In the genomic region with DNA sequence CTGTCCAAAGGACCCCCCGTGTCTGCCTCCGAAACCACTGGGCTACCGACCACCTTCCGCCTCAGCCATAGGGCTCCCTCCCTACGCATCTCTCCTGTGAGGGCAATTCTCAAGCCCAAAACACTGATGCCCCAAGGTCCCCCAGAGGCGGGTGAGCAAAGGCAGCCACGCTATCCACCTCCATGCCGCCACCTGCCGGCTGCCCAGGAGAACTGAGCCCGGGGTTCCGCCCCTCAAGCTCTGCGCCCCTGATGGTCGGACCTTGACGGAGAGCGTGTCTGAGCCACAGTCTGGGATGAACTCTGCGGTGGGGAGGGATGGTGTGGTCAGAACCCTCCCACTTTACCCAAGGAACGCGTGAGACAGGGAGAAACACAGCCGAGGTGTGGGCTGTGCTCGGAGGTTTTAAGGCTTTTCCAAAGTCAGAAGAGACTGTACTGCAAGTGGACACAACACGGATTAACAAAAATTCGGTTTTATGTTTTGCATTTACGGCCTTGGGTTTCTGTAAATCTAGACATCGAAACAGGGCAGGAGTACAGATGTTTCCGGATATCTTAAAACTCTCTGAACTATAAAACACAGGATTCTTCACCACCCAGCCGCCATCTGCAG, we compare ENCODE assay signal across 9 cellular contexts.
DNase-seq lines count a peak whose midpoint lies in the region; ATAC-seq and TF ChIP-seq lines count a peak whose summit lies in the region.
"Had no signal": no experiment of that assay in that cellular context is flagged by ENCODE, and none has a peak within 500 bp of the region (broad histone marks: within the 10 kb centered on the region; RNA-seq: fewer than 3 reads in every experiment).

No MANE protein-coding gene starts in this region.

- H3K27me3 ChIP-seq in spleen (replicated peaks in 1 of 7): no peaks in the 10 kb centered on the region
- no peaks in the 10 kb centered on the region for H3K27me3 ChIP-seq in body of pancreas
- H3K27me3 ChIP-seq: breast epithelium had no signal

- no peaks in the 10 kb centered on the region for H3K27me3 Mint-ChIP-seq in activated CD4-positive, alpha-beta memory T cell treated with anti-CD3 and anti-CD28 coated beads for 36 hours
- peaks cover 2% of the 10 kb centered on the region for H3K27me3 Mint-ChIP-seq in activated CD4-positive, alpha-beta memory T cell treated with anti-CD3 and anti-CD28 coated beads, Interleukin-2, amount 10 ng/mL, durations not matched to agents 7 days and 5 days
- peaks cover 4% of the 10 kb centered on the region for H3K27me3 Mint-ChIP-seq in activated T-helper 2 cell treated with anti-CD3 and anti-CD28 coated beads, Interferon-gamma antibody, Interleukin-2, Interleukin-4, amounts not matched to agents 10 μg/mL and 5 μg/mL and 100 μg/mL, durations not matched to agents 14 hours and 24 hours and 36 hours (ENCODE audit: low read depth)

- H3K36me3 Mint-ChIP-seq in activated CD4-positive, alpha-beta memory T cell treated with anti-CD3 and anti-CD28 coated beads for 36 hours: peaks cover 4% of the 10 kb centered on the region
- H3K36me3 Mint-ChIP-seq in activated CD4-positive, alpha-beta memory T cell treated with anti-CD3 and anti-CD28 coated beads, Interleukin-2, amount 10 ng/mL, durations not matched to agents 7 days and 5 days (ENCODE audit: low read depth): no peaks in the 10 kb centered on the region
- no peaks in the 10 kb centered on the region for H3K36me3 Mint-ChIP-seq in activated T-helper 2 cell treated with anti-CD3 and anti-CD28 coated beads, Interferon-gamma antibody, Interleukin-2, Interleukin-4, amounts not matched to agents 10 μg/mL and 5 μg/mL and 100 μg/mL, durations not matched to agents 14 hours and 24 hours and 36 hours (ENCODE audit: low read depth)

- no peak overlapping the region for H3K27ac ChIP-seq in spleen
- H3K27ac ChIP-seq in body of pancreas: no peak overlapping the region
- H3K27ac ChIP-seq: breast epithelium had no signal

- H3K9me3 Mint-ChIP-seq in activated CD4-positive, alpha-beta memory T cell treated with anti-CD3 and anti-CD28 coated beads for 36 hours: no peaks in the 10 kb centered on the region
- H3K9me3 Mint-ChIP-seq in activated CD4-positive, alpha-beta memory T cell treated with anti-CD3 and anti-CD28 coated beads, Interleukin-2, amount 10 ng/mL, durations not matched to agents 7 days and 5 days: no peaks in the 10 kb centered on the region
- H3K9me3 Mint-ChIP-seq in activated T-helper 2 cell treated with anti-CD3 and anti-CD28 coated beads, Interferon-gamma antibody, Interleukin-2, Interleukin-4, amounts not matched to agents 10 μg/mL and 5 μg/mL and 100 μg/mL, durations not matched to agents 14 hours and 24 hours and 36 hours: no peaks in the 10 kb centered on the region

- intact Hi-C loops in activated CD4-positive, alpha-beta memory T cell treated with anti-CD3 and anti-CD28 coated beads for 36 hours (cut with micrococcal nuclease): no loop called here
- intact Hi-C loops in spleen (cut with DNase I; ENCODE audit: low total_unique reads) (no loop called here), body of pancreas (cut with DNase I) (no loop called here)
- intact Hi-C loops in activated T-helper 2 cell treated with anti-CD3 and anti-CD28 coated beads, Interferon-gamma antibody, Interleukin-2, Interleukin-4, amounts not matched to agents 10 μg/mL and 5 μg/mL and 100 μg/mL, durations not matched to agents 14 hours and 24 hours and 36 hours (cut with micrococcal nuclease): no loop called here

- no peak for TF ChIP-seq POLR2A in spleen (IDR thresholded peaks at IDR 0.05)
- TF ChIP-seq POLR2A in body of pancreas (IDR thresholded peaks at IDR 0.05): no peak

- H3K36me3 ChIP-seq in spleen (peaks cover 0 to 50% (median 23%) of the 10 kb centered on the region in 6 donors), body of pancreas (replicated peaks in 1 of 2; ENCODE audit: insufficient read depth in 1 of 2, low read depth in 2 of 2) (peaks cover 0 to 9% of the 10 kb centered on the region in 2 donors)

- POLR2A ChIA-PET in activated CD4-positive, alpha-beta memory T cell treated with anti-CD3 and anti-CD28 coated beads for 36 hours (lab: Charles Lee): no interaction called here
- POLR2A ChIA-PET in activated CD4-positive, alpha-beta memory T cell treated with anti-CD3 and anti-CD28 coated beads, Interleukin-2, amount 10 ng/mL, durations not matched to agents 7 days and 5 days (lab: Charles Lee): no interaction called here

- H3K4me1 ChIP-seq in spleen (peaks cover 0 to 43% (median 6%) of the 10 kb centered on the region in 6 donors), body of pancreas (peaks cover 9% of the 10 kb centered on the region)
- H3K4me1 ChIP-seq: breast epithelium had no signal

- no peak overlapping the region for H3K4me3 Mint-ChIP-seq in activated CD4-positive, alpha-beta memory T cell treated with anti-CD3 and anti-CD28 coated beads for 36 hours
- no peak overlapping the region for H3K4me3 Mint-ChIP-seq in activated CD4-positive, alpha-beta memory T cell treated with anti-CD3 and anti-CD28 coated beads, Interleukin-2, amount 10 ng/mL, durations not matched to agents 7 days and 5 days
- no peak overlapping the region for H3K4me3 Mint-ChIP-seq in activated T-helper 2 cell treated with anti-CD3 and anti-CD28 coated beads, Interferon-gamma antibody, Interleukin-2, Interleukin-4, amounts not matched to agents 10 μg/mL and 5 μg/mL and 100 μg/mL, durations not matched to agents 14 hours and 24 hours and 36 hours (ENCODE audit: low read depth)

- no peak for ATAC-seq in GM21390 (IDR thresholded peaks at IDR 0.05; ENCODE audit: unreplicated experiment)
- no peak for ATAC-seq in body of pancreas

- TF ChIP-seq CTCF in fibroblast of mammary gland (conservative IDR thresholded peaks at IDR 0.05; ENCODE audit: control insufficient read depth, insufficient read depth, low read depth, low read length): peak; percentile 43
- TF ChIP-seq CTCF in spleen (IDR thresholded peaks at IDR 0.05 in 8 of 11, conservative IDR thresholded peaks at IDR 0.05 in 3 of 11): peak in 2 of 11 experiments; percentile 17 to 24
- peak in 2 of 7 experiments; percentile 5 to 21 for TF ChIP-seq CTCF in body of pancreas (IDR thresholded peaks at IDR 0.05)

- CTCF ChIA-PET in activated CD4-positive, alpha-beta memory T cell treated with anti-CD3 and anti-CD28 coated beads for 36 hours (lab: Charles Lee): interaction anchor here (1.9 kb wide), 1 partner anchor 18 kb away, joined by 10 read pairs; no protein-coding TSS in a partner anchor
- CTCF ChIA-PET in activated CD4-positive, alpha-beta memory T cell treated with anti-CD3 and anti-CD28 coated beads, Interleukin-2, amount 10 ng/mL, durations not matched to agents 7 days and 5 days (lab: Charles Lee): interaction anchor here (0.6 to 1.0 kb wide), 2 partner anchors 10 to 1751 kb away, joined by 3 read pairs; no protein-coding TSS in a partner anchor

- DNase-seq in activated CD4-positive, alpha-beta memory T cell treated with anti-CD3 and anti-CD28 coated beads for 36 hours: peak; percentile 23
- no peak for DNase-seq in activated CD4-positive, alpha-beta memory T cell treated with anti-CD3 and anti-CD28 coated beads, Interleukin-2, amount 10 ng/mL, durations not matched to agents 7 days and 5 days
- DNase-seq in RPMI8226 (peak; percentile 50), fibroblast of mammary gland (ENCODE audit: low read depth) (peak; percentile 14), spleen (peak; percentile 69), body of pancreas (no peak)
- DNase-seq in activated T-helper 2 cell treated with anti-CD3 and anti-CD28 coated beads, Interferon-gamma antibody, Interleukin-2, Interleukin-4, amounts not matched to agents 10 μg/mL and 5 μg/mL and 100 μg/mL, durations not matched to agents 14 hours and 24 hours and 36 hours (ENCODE audit: low spot score): no peak

- H3K27ac Mint-ChIP-seq in activated CD4-positive, alpha-beta memory T cell treated with anti-CD3 and anti-CD28 coated beads for 36 hours: no peak overlapping the region
- H3K27ac Mint-ChIP-seq in activated CD4-positive, alpha-beta memory T cell treated with anti-CD3 and anti-CD28 coated beads, Interleukin-2, amount 10 ng/mL, durations not matched to agents 7 days and 5 days: no peak overlapping the region
- H3K27ac Mint-ChIP-seq in activated T-helper 2 cell treated with anti-CD3 and anti-CD28 coated beads, Interferon-gamma antibody, Interleukin-2, Interleukin-4, amounts not matched to agents 10 μg/mL and 5 μg/mL and 100 μg/mL, durations not matched to agents 14 hours and 24 hours and 36 hours: no peak overlapping the region

- H3K9me3 ChIP-seq in spleen (no peaks in the 10 kb centered on the region), body of pancreas (no peaks in the 10 kb centered on the region)
- H3K9me3 ChIP-seq: breast epithelium had no signal

- H3K4me3 ChIP-seq in fibroblast of mammary gland (ENCODE audit: control insufficient read depth, low read depth, low read length): no peak overlapping the region
- no peak overlapping the region for H3K4me3 ChIP-seq in spleen
- H3K4me3 ChIP-seq in body of pancreas: no peak overlapping the region
- H3K4me3 ChIP-seq: breast epithelium had no signal

- 82 to 92% (median 88%) methylated on average over 26 of the region's 26 CpGs for WGBS in spleen, 5 donors
- 77 to 80% methylated on average over 26 of the region's 26 CpGs for WGBS in body of pancreas, 2 donors

- peaks cover 18% of the 10 kb centered on the region for H3K4me1 Mint-ChIP-seq in activated CD4-positive, alpha-beta memory T cell treated with anti-CD3 and anti-CD28 coated beads for 36 hours (ENCODE audit: low read depth)
- H3K4me1 Mint-ChIP-seq in activated CD4-positive, alpha-beta memory T cell treated with anti-CD3 and anti-CD28 coated beads, Interleukin-2, amount 10 ng/mL, durations not matched to agents 7 days and 5 days: peaks cover 15% of the 10 kb centered on the region
- H3K4me1 Mint-ChIP-seq in activated T-helper 2 cell treated with anti-CD3 and anti-CD28 coated beads, Interferon-gamma antibody, Interleukin-2, Interleukin-4, amounts not matched to agents 10 μg/mL and 5 μg/mL and 100 μg/mL, durations not matched to agents 14 hours and 24 hours and 36 hours (ENCODE audit: low read depth): peaks cover 13% of the 10 kb centered on the region

Comparison
In these comparisons a context has a peak if more than half of its experiments do, and no peak if none do; other contexts are left out.
1. DNase-seq: peak in activated CD4-positive, alpha-beta memory T cell treated with anti-CD3 and anti-CD28 coated beads for 36 hours (single experiment), RPMI8226 (single experiment), fibroblast of mammary gland (single experiment) and spleen (single experiment); none in activated CD4-positive, alpha-beta memory T cell treated with anti-CD3 and anti-CD28 coated beads, Interleukin-2, amount 10 ng/mL, durations not matched to agents 7 days and 5 days (single experiment), activated T-helper 2 cell treated with anti-CD3 and anti-CD28 coated beads, Interferon-gamma antibody, Interleukin-2, Interleukin-4, amounts not matched to agents 10 μg/mL and 5 μg/mL and 100 μg/mL, durations not matched to agents 14 hours and 24 hours and 36 hours (single experiment) and body of pancreas (0 of 4).